ENCODE assay signal across 9 cellular contexts in genomic region chr12:106227641-106228319, GRCh38. TPM values are rescaled to one million over a fixed set of nuclear protein-coding genes. Genes with fewer than 3 reads are reported as not detected.
DNase-seq lines count a peak whose midpoint lies in the region; FAIRE-seq and TF ChIP-seq lines count a peak whose summit lies in the region.
"Had no signal": no experiment of that assay in that cellular context is flagged by ENCODE, and none has a peak within 500 bp of the region (broad histone marks: within the 10 kb centered on the region; RNA-seq: fewer than 3 reads in every experiment).

No MANE protein-coding gene starts in this region.

- H3K4me1 ChIP-seq in neutrophil (ENCODE audit: control insufficient read depth in 1 of 2, insufficient read depth in 1 of 2, low read depth in 1 of 2, low read length in 1 of 2): peaks cover 44 to 67% of the 10 kb centered on the region in 2 experiments

- DNase-seq in Caki2 (ENCODE audit: low read depth): peak; percentile 12
- DNase-seq in T-helper 1 cell: peak in 4 of 5 donors; percentile 29 to 75 (median 41)
- DNase-seq in bronchial epithelial cell (ENCODE audit: low read depth): peak; percentile 98
- no peak for DNase-seq in glomerular visceral epithelial cell (ENCODE audit: extremely low spot score)
- DNase-seq in AG08396 (ENCODE audit: low spot score): no peak
- DNase-seq in inferior parietal cortex (ENCODE audit: extremely low spot score): no peak
- no peak for DNase-seq in nucleus accumbens (lab: John Stamatoyannopoulos, UW)
- DNase-seq: GDM1 had no signal

- peak overlapping the region; percentile 97 for H3K27ac ChIP-seq in neutrophil

- no peaks in the 10 kb centered on the region for H3K36me3 ChIP-seq in bronchial epithelial cell (ENCODE audit: control insufficient read depth, insufficient read depth, low read length)
- H3K36me3 ChIP-seq in neutrophil: peaks cover 5% of the 10 kb centered on the region

- in situ Hi-C loops in Caki2 (cut with HindIII; ENCODE audit: low pct_unique_long_range_greater_than_20kb, low sequenced_read_pairs): no loop called here

- H3K27me3 ChIP-seq in bronchial epithelial cell (ENCODE audit: control insufficient read depth, insufficient read depth, low read length) (no peaks in the 10 kb centered on the region), neutrophil (no peaks in the 10 kb centered on the region)

- no peak for TF ChIP-seq CTCF in bronchial epithelial cell (IDR thresholded peaks at IDR 0.05; ENCODE audit: insufficient read depth, low read length, severe bottlenecking)
- TF ChIP-seq CTCF in neutrophil (IDR thresholded peaks at IDR 0.05): peak; percentile 42

- H3K9me3 ChIP-seq in neutrophil: no peaks in the 10 kb centered on the region

- H3K4me3 ChIP-seq in bronchial epithelial cell (ENCODE audit: low read depth, low read length): no peak overlapping the region
- H3K4me3 ChIP-seq in neutrophil (ENCODE audit: low read depth in 1 of 2, low read length in 1 of 2): peak overlapping the region; percentile 52 to 56

- FAIRE-seq in bronchial epithelial cell (lab: Jason Lieb, UNC): no peak

RNA-seq across cellular contexts. Expression of gene CKAP4, which starts 20.0 kb away (rescaled TPM):
- total RNA-seq in Caki2 (2014; rRNA removed; shearing (Covaris generic); ENCODE audit: low replicate concordance): 39.1 and 55.8 TPM in 2 replicates
- total RNA-seq in bronchial epithelial cell: 56.6 and 89.2 TPM in 2 replicates

Comparison
In these comparisons a context has a peak if more than half of its experiments do, and no peak if none do; other contexts are left out.
1. DNase-seq: peak in Caki2 (single experiment), T-helper 1 cell (4 of 5) and bronchial epithelial cell (single experiment); none in glomerular visceral epithelial cell (single experiment), AG08396 (single experiment), inferior parietal cortex (single experiment) and nucleus accumbens (0 of 56).